In genomic region chr9:98367923-98368322, GRCh38 we compare ENCODE assay signal across 29 cellular contexts.
"Had no signal": no experiment of that assay in that cellular context is flagged by ENCODE, and none has a peak within 500 bp of the region (broad histone marks: within the 10 kb centered on the region; RNA-seq: fewer than 3 reads in every experiment).

No MANE protein-coding gene starts in this region.

- H3K4me1 ChIP-seq: neural progenitor cell, pancreas, prostate gland, spleen, suprapubic skin, testis, tibial artery, transverse colon, upper lobe of right lung, uterus had no signal

- DNase-seq: naive B cell; natural killer cell; occipital lobe; pancreas; right cardiac atrium; spleen; stimulated activated CD4-positive, alpha-beta T cell treated with anti-CD3 and anti-CD28 coated beads, Interleukin-12 subunit alpha, Interleukin-12 subunit beta, amount 100 ng/mL, for 4 hours; stimulated activated CD4-positive, alpha-beta T cell treated with anti-CD3 and anti-CD28 coated beads, Interleukin-1b, Interleukin-23, amount 100 ng/mL, for 48 hours; stimulated activated CD4-positive, alpha-beta T cell treated with anti-CD3 and anti-CD28 coated beads, Interleukin-4, amount 100 ng/mL, for 1 hour; stimulated activated CD4-positive, alpha-beta T cell treated with anti-CD3 and anti-CD28 coated beads, Interleukin-4, amount 100 ng/mL, for 4 hours; stimulated activated CD8-positive, alpha-beta memory T cell treated with anti-CD3 and anti-CD28 coated beads, Interleukin-4, amount 100 ng/mL, for 48 hours; stimulated activated naive CD4-positive, alpha-beta T cell; stimulated activated naive CD8-positive, alpha-beta T cell treated with anti-CD3 and anti-CD28 coated beads, Interleukin-15, amount 100 ng/mL, for 72 hours; stimulated activated naive CD8-positive, alpha-beta T cell treated with anti-CD3 and anti-CD28 coated beads, Interleukin-15, Interleukin-2, amounts not matched to agents 100 U/mL and 50 U/mL, for 24 hours; substantia nigra; testis; tibial artery; transverse colon; uterus had no signal

- H3K27ac ChIP-seq: neural progenitor cell, pancreas, prostate gland, skin epidermis, spleen, suprapubic skin, testis, tibial artery, transverse colon, upper lobe of right lung, uterus had no signal

- H3K9me3 ChIP-seq: pancreas, prostate gland, testis, uterus had no signal

- ATAC-seq: natural killer cell; pancreas; sciatic nerve; stimulated activated memory B cell treated with anti-CD40 and anti-IgM and Interleukin-4, amounts not matched to agents 10 μg/mL and 1 μg/mL and 100 μg/mL, for 72 hours; stimulated activated naive CD8-positive, alpha-beta T cell treated with anti-CD3 and anti-CD28 coated beads, Interleukin-15, amount 100 ng/mL, for 72 hours; stimulated activated naive CD8-positive, alpha-beta T cell treated with anti-CD3 and anti-CD28 coated beads, Interleukin-15, Interleukin-2, amounts not matched to agents 100 U/mL and 50 U/mL, for 24 hours; upper lobe of right lung had no signal

- H2AFZ ChIP-seq: neural progenitor cell had no signal

- H3K27me3 ChIP-seq: neural progenitor cell, pancreas, testis, tibial artery, transverse colon, upper lobe of right lung, uterus had no signal

- H3K9ac ChIP-seq: neural progenitor cell had no signal

- H3K4me1 Mint-ChIP-seq: naive B cell; natural killer cell; neural progenitor cell; stimulated activated memory B cell treated with anti-CD40 and anti-IgM and Interleukin-4, amounts not matched to agents 10 μg/mL and 1 μg/mL and 100 μg/mL, for 72 hours; stimulated activated naive CD8-positive, alpha-beta T cell treated with anti-CD3 and anti-CD28 coated beads, Interleukin-15, amount 100 ng/mL, for 72 hours had no signal

- H3K4me2 ChIP-seq: neural progenitor cell, smooth muscle cell had no signal

- H3K4me3 ChIP-seq: neural progenitor cell, pancreas, prostate gland, skin epidermis, smooth muscle cell, spleen, suprapubic skin, testis, tibial artery, transverse colon, upper lobe of right lung, uterus had no signal

- H3K27ac Mint-ChIP-seq: natural killer cell; neural progenitor cell; stimulated activated memory B cell treated with anti-CD40 and anti-IgM and Interleukin-4, amounts not matched to agents 10 μg/mL and 1 μg/mL and 100 μg/mL, for 72 hours; stimulated activated naive CD8-positive, alpha-beta T cell treated with anti-CD3 and anti-CD28 coated beads, Interleukin-15, amount 100 ng/mL, for 72 hours; type B pancreatic cell had no signal

- H3K36me3 ChIP-seq: neural progenitor cell, pancreas, prostate gland, spleen, suprapubic skin, tibial artery, transverse colon, upper lobe of right lung, uterus had no signal

- H3K4me3 Mint-ChIP-seq: naive B cell; natural killer cell; nephron; neural progenitor cell; stimulated activated memory B cell treated with anti-CD40 and anti-IgM and Interleukin-4, amounts not matched to agents 10 μg/mL and 1 μg/mL and 100 μg/mL, for 72 hours; stimulated activated naive CD8-positive, alpha-beta T cell treated with anti-CD3 and anti-CD28 coated beads, Interleukin-15, amount 100 ng/mL, for 72 hours; type B pancreatic cell had no signal

- H3K27me3 Mint-ChIP-seq: stimulated activated memory B cell treated with anti-CD40 and anti-IgM and Interleukin-4, amounts not matched to agents 10 μg/mL and 1 μg/mL and 100 μg/mL, for 72 hours; stimulated activated naive CD8-positive, alpha-beta T cell treated with anti-CD3 and anti-CD28 coated beads, Interleukin-15, amount 100 ng/mL, for 72 hours had no signal
